ENCODE assay signal across 8 cellular contexts in the genomic region with DNA sequence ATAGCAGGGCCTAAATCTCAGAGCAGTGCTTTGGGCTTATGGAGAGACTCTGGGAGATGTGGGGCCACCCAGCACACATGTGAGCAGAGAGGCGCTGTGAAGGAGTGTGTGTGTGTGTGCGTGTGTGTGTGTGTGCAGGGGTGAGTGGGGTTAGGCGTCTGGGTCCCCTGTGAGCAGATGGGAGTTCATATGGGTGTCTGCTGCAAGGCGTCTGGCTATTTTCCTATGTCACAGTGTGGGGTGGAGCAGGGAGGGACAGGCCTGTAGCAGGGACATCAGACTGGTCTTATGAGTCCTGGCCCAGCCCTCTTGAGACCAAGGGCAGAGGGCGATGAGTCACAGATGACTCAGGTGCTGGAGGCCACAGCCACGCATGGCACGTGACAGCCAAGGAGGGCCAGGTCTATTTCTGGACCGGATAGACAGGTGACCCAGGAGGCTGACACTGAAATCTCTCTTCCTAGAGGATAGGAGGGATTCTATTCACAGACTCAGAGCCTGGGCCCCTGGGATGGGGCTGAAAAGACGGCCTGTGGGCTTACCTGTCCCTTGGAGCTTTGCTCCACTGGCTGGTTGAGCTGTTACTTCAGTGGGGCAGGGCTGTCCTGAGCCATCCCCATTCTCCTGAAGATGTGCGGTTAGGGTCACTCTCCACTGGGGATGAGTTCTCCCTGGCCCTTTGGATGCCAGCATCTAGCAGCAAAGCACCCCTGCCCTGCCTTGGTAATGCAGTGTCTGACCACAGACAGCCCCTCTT. TPM values are rescaled to one million over a fixed set of nuclear protein-coding genes. Genes with fewer than 3 reads are reported as not detected.
A peak's percentile ranks its signal among the peaks of the same experiment; 100 is the strongest.
DNase-seq lines count a peak whose midpoint lies in the region; ATAC-seq and TF ChIP-seq lines count a peak whose summit lies in the region.

No MANE protein-coding gene starts in this region.

- peaks cover 4% of the 10 kb centered on the region for H3K4me1 Mint-ChIP-seq in activated T-helper 17 cell treated with anti-CD3 and anti-CD28 coated beads, Interleukin-2, amount 50 U/mL, for 72 hours

- no peaks in the 10 kb centered on the region for H3K9me3 Mint-ChIP-seq in activated T-helper 17 cell treated with anti-CD3 and anti-CD28 coated beads, Interleukin-2, amount 50 U/mL, for 72 hours

- H3K36me3 ChIP-seq in kidney epithelial cell (ENCODE audit: control insufficient read depth, insufficient read depth, low read length): no peaks in the 10 kb centered on the region

- peak; percentile 85 for DNase-seq in NK-92 treated with Interleukin-12 subunit alpha and Interleukin-12 subunit beta, amount 100 ng/mL, for 24 hours (lab: John Stamatoyannopoulos, UW)
- no peak for DNase-seq in NK-92 (lab: John Stamatoyannopoulos, UW; ENCODE audit: unreplicated experiment)
- DNase-seq in HUDEP-2 (lab: John Stamatoyannopoulos, UW; ENCODE audit: unreplicated experiment in 76 of 76): peak in 62 of 76 experiments; percentile 21 to 88 (median 58)
- peak; percentile 72 for DNase-seq in kidney epithelial cell (ENCODE audit: low read depth)
- no peak for DNase-seq in activated effector memory CD4-positive, alpha-beta T cell treated with anti-CD3 and anti-CD28 coated beads, Interleukin-2, amount 50 U/mL, for 16 hours
- no peak for DNase-seq in NCI-H2081 (lab: John Stamatoyannopoulos, UW)
- DNase-seq in Ammon's horn (ENCODE audit: low spot score): no peak

- H3K27me3 ChIP-seq in kidney epithelial cell (ENCODE audit: control insufficient read depth, insufficient read depth, low read length): no peaks in the 10 kb centered on the region

- H3K4me3 ChIP-seq in kidney epithelial cell (ENCODE audit: low read depth, low read length): no peak overlapping the region

- H3K27me3 Mint-ChIP-seq in activated T-helper 17 cell treated with anti-CD3 and anti-CD28 coated beads, Interleukin-2, amount 50 U/mL, for 72 hours: no peaks in the 10 kb centered on the region

- no peak for TF ChIP-seq CTCF in kidney epithelial cell (IDR thresholded peaks at IDR 0.05; ENCODE audit: insufficient read depth, low read length, poor library complexity, severe bottlenecking)

- peak; percentile 87 for ATAC-seq in activated T-helper 17 cell treated with anti-CD3 and anti-CD28 coated beads, Interleukin-2, amount 50 U/mL, for 72 hours (replicated peaks)

- peak overlapping the region; percentile 44 for H3K27ac Mint-ChIP-seq in activated T-helper 17 cell treated with anti-CD3 and anti-CD28 coated beads, Interleukin-2, amount 50 U/mL, for 72 hours

- H3K36me3 Mint-ChIP-seq in activated T-helper 17 cell treated with anti-CD3 and anti-CD28 coated beads, Interleukin-2, amount 50 U/mL, for 72 hours (ENCODE audit: low read depth): no peaks in the 10 kb centered on the region

- no peak overlapping the region for H3K4me3 Mint-ChIP-seq in activated T-helper 17 cell treated with anti-CD3 and anti-CD28 coated beads, Interleukin-2, amount 50 U/mL, for 72 hours

RNA-seq across cellular contexts. Expression of a gene that starts 28.9 kb away (rescaled TPM):
- 100 to 1,000 TPM in 1 of 2 donors, 10 to 100 TPM in 1; 48.7 to 142 TPM for total RNA-seq in activated T-helper 17 cell treated with anti-CD3 and anti-CD28 coated beads, Interleukin-2, amount 50 U/mL, for 72 hours
- 236 and 264 TPM in 2 replicates for total RNA-seq in kidney epithelial cell

Comparison
In these comparisons a context has a peak if more than half of its experiments do, and no peak if none do; other contexts are left out.
1. DNase-seq: peak in NK-92 treated with Interleukin-12 subunit alpha and Interleukin-12 subunit beta, amount 100 ng/mL, for 24 hours (single experiment), HUDEP-2 (62 of 76) and kidney epithelial cell (single experiment); none in NK-92 (single experiment), activated effector memory CD4-positive, alpha-beta T cell treated with anti-CD3 and anti-CD28 coated beads, Interleukin-2, amount 50 U/mL, for 16 hours (single experiment), NCI-H2081 (0 of 2) and Ammon's horn (single experiment).